ENCODE assay signal across 8 cellular contexts in the genomic region with DNA sequence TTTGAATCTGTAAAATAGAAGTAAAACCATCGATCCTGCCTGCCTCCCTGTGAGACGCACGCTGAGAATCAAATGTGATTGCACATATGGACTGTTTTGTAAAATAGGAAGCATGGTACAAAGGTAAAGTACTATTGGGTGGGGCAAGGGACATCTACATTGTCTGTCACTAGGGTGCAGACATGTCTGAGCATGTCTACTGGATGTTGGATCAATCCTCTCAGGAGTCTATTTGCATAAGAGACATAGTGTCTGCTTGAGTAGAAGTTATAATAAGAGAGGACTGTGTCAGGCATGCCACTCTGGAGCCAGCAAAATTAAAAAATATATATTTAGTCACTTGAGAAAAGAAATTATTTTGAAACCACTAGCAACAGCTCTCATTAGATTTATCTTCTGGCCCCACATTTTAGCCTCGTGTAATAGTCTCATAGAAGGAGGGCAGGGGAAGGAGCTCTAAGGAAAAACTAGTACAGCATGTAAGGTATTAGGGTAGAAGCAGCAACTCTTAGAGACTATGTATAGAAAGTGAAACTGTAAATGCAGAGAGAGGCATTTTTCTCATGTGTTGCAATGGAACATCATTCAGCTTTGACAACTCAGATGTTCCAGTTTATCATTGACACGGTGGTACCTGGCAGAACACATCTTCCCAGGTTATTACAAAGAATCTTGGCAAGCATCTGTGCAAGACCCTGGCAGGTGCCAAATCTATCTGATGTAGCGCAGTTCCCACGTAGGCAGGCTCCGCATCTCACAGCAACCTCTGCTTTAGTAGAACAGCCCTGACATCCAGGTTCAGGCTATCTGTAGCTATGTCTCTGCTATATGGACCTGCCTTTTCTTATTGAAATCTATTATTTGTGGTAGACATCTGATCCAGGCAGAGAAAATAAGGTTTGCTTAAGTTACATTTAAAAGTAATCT.
DNase-seq lines count a peak whose midpoint lies in the region; ATAC-seq lines count a peak whose summit lies in the region.
"Had no signal": no experiment of that assay in that cellular context is flagged by ENCODE, and none has a peak within 500 bp of the region (broad histone marks: within the 10 kb centered on the region; RNA-seq: fewer than 3 reads in every experiment).

No MANE protein-coding gene starts in this region.

- no peak overlapping the region for H3K4me3 ChIP-seq in iPS-20b (ENCODE audit: low read length)
- H3K4me3 ChIP-seq in effector memory CD4-positive, alpha-beta T cell (ENCODE audit: insufficient read depth, low read depth, low read length, poor library complexity, severe bottlenecking) = no peak overlapping the region

- H3K27ac ChIP-seq in iPS-20b (ENCODE audit: low read length) = peak overlapping the region; percentile 65
- H3K27ac ChIP-seq in effector memory CD4-positive, alpha-beta T cell (ENCODE audit: insufficient read depth, low read length, poor library complexity, severe bottlenecking) = no peak overlapping the region

- DNase-seq in NCI-H187 (lab: John Stamatoyannopoulos, UW) (peak; percentile 18 to 59), T1000 (lab: John Stamatoyannopoulos, UW) (no peak)
- DNase-seq in effector memory CD4-positive, alpha-beta T cell = no peak
- no peak for DNase-seq in activated T-helper 2 cell treated with anti-CD3 and anti-CD28 coated beads, Interferon-gamma antibody, Interleukin-2, Interleukin-4, amounts not matched to agents 10 μg/mL and 5 μg/mL and 100 μg/mL, durations not matched to agents 14 hours and 24 hours and 36 hours (ENCODE audit: low spot score)

- peaks cover 12% of the 10 kb centered on the region for H3K4me1 ChIP-seq in iPS-20b (ENCODE audit: insufficient read depth, low read length)
- H3K4me1 ChIP-seq in effector memory CD4-positive, alpha-beta T cell (ENCODE audit: control insufficient read depth, insufficient read depth, low read length, poor library complexity, severe bottlenecking) = no peaks in the 10 kb centered on the region

- H3K27me3 Mint-ChIP-seq in activated T-helper 2 cell treated with anti-CD3 and anti-CD28 coated beads, Interferon-gamma antibody, Interleukin-2, Interleukin-4, amounts not matched to agents 10 μg/mL and 5 μg/mL and 100 μg/mL, durations not matched to agents 14 hours and 24 hours and 36 hours (ENCODE audit: low read depth) = no peaks in the 10 kb centered on the region

- H3K36me3 ChIP-seq in iPS-20b (ENCODE audit: insufficient read depth, low read depth, low read length) = no peaks in the 10 kb centered on the region
- H3K36me3 ChIP-seq in effector memory CD4-positive, alpha-beta T cell (ENCODE audit: control insufficient read depth, insufficient read depth, low read length) = no peaks in the 10 kb centered on the region

- no peaks in the 10 kb centered on the region for H3K9me3 ChIP-seq in iPS-20b (ENCODE audit: insufficient read depth, low read depth, low read length)
- H3K9me3 ChIP-seq in effector memory CD4-positive, alpha-beta T cell (ENCODE audit: control insufficient read depth, low read length) = no peaks in the 10 kb centered on the region

- intact Hi-C loops in activated T-helper 2 cell treated with anti-CD3 and anti-CD28 coated beads, Interferon-gamma antibody, Interleukin-2, Interleukin-4, amounts not matched to agents 10 μg/mL and 5 μg/mL and 100 μg/mL, durations not matched to agents 14 hours and 24 hours and 36 hours (cut with micrococcal nuclease) = no loop called here

- H3K36me3 Mint-ChIP-seq in activated T-helper 2 cell treated with anti-CD3 and anti-CD28 coated beads, Interferon-gamma antibody, Interleukin-2, Interleukin-4, amounts not matched to agents 10 μg/mL and 5 μg/mL and 100 μg/mL, durations not matched to agents 14 hours and 24 hours and 36 hours (ENCODE audit: low read depth) = no peaks in the 10 kb centered on the region

- no peak overlapping the region for H3K27ac Mint-ChIP-seq in activated T-helper 2 cell treated with anti-CD3 and anti-CD28 coated beads, Interferon-gamma antibody, Interleukin-2, Interleukin-4, amounts not matched to agents 10 μg/mL and 5 μg/mL and 100 μg/mL, durations not matched to agents 14 hours and 24 hours and 36 hours
- H3K27ac Mint-ChIP-seq: memory B cell had no signal

- no peak overlapping the region for H3K9ac ChIP-seq in iPS-20b (ENCODE audit: low read depth, low read length)

- H3K9me3 Mint-ChIP-seq in activated T-helper 2 cell treated with anti-CD3 and anti-CD28 coated beads, Interferon-gamma antibody, Interleukin-2, Interleukin-4, amounts not matched to agents 10 μg/mL and 5 μg/mL and 100 μg/mL, durations not matched to agents 14 hours and 24 hours and 36 hours = no peaks in the 10 kb centered on the region

- no peak overlapping the region for H3K4me3 Mint-ChIP-seq in activated T-helper 2 cell treated with anti-CD3 and anti-CD28 coated beads, Interferon-gamma antibody, Interleukin-2, Interleukin-4, amounts not matched to agents 10 μg/mL and 5 μg/mL and 100 μg/mL, durations not matched to agents 14 hours and 24 hours and 36 hours (ENCODE audit: low read depth)
- H3K4me3 Mint-ChIP-seq: memory B cell had no signal

- ATAC-seq in GM19395 (IDR thresholded peaks at IDR 0.05; ENCODE audit: unreplicated experiment) = peak; percentile 82
- ATAC-seq in HG02973 (IDR thresholded peaks at IDR 0.05; ENCODE audit: unreplicated experiment) = peak; percentile 72

- no peaks in the 10 kb centered on the region for H3K4me1 Mint-ChIP-seq in activated T-helper 2 cell treated with anti-CD3 and anti-CD28 coated beads, Interferon-gamma antibody, Interleukin-2, Interleukin-4, amounts not matched to agents 10 μg/mL and 5 μg/mL and 100 μg/mL, durations not matched to agents 14 hours and 24 hours and 36 hours (ENCODE audit: low read depth)

- no peaks in the 10 kb centered on the region for H3K27me3 ChIP-seq in iPS-20b (ENCODE audit: insufficient read depth, low read length)
- H3K27me3 ChIP-seq in effector memory CD4-positive, alpha-beta T cell (replicated peaks; ENCODE audit: control insufficient read depth, insufficient read depth, low read length, poor library complexity, severe bottlenecking) = no peaks in the 10 kb centered on the region

Comparison
In these comparisons a context has a peak if more than half of its experiments do, and no peak if none do; other contexts are left out.
1. DNase-seq: peak in NCI-H187 (2 of 2); none in T1000 (single experiment), effector memory CD4-positive, alpha-beta T cell (0 of 3) and activated T-helper 2 cell treated with anti-CD3 and anti-CD28 coated beads, Interferon-gamma antibody, Interleukin-2, Interleukin-4, amounts not matched to agents 10 μg/mL and 5 μg/mL and 100 μg/mL, durations not matched to agents 14 hours and 24 hours and 36 hours (single experiment).